Comparison of ENCODE assay signal across 9 cellular contexts in genomic region chr14:99930420-99931274, GRCh38.
DNase-seq lines count a peak whose midpoint lies in the region; ATAC-seq, FAIRE-seq and TF ChIP-seq lines count a peak whose summit lies in the region.
"Had no signal": no experiment of that assay in that cellular context is flagged by ENCODE, and none has a peak within 500 bp of the region (broad histone marks: within the 10 kb centered on the region; RNA-seq: fewer than 3 reads in every experiment).

No MANE protein-coding gene starts in this region.

- peak; percentile 94 for ATAC-seq in GM18499 (IDR thresholded peaks at IDR 0.05; ENCODE audit: insufficient read depth, unreplicated experiment)
- ATAC-seq in GM19397 (IDR thresholded peaks at IDR 0.05; ENCODE audit: unreplicated experiment), result peak; percentile 89
- peak; percentile 81 for ATAC-seq in HG03097 (IDR thresholded peaks at IDR 0.05; ENCODE audit: low FRiP score, unreplicated experiment)

- no peak overlapping the region for H3K4me3 Mint-ChIP-seq in activated naive CD8-positive, alpha-beta T cell treated with anti-CD3 and anti-CD28 coated beads for 36 hours
- H3K4me3 Mint-ChIP-seq: naive B cell had no signal

- H3K27me3 ChIP-seq in breast epithelium, result no peaks in the 10 kb centered on the region

- H3K4me1 Mint-ChIP-seq in activated naive CD8-positive, alpha-beta T cell treated with anti-CD3 and anti-CD28 coated beads for 36 hours, result peaks cover 3% of the 10 kb centered on the region
- H3K4me1 Mint-ChIP-seq: naive B cell had no signal

- DNase-seq in activated naive CD8-positive, alpha-beta T cell treated with anti-CD3 and anti-CD28 coated beads for 36 hours, result peak; percentile 38
- DNase-seq in H54 (ENCODE audit: insufficient read length, low spot score) (no peak), SIG-M5 (lab: John Stamatoyannopoulos, UW) (no peak), D341Med (ENCODE audit: low spot score) (no peak), breast epithelium (ENCODE audit: low spot score in 2 of 2) (no peak)
- DNase-seq: naive B cell had no signal

- no peak for TF ChIP-seq CTCF in breast epithelium (IDR thresholded peaks at IDR 0.05)

- no peaks in the 10 kb centered on the region for H3K36me3 Mint-ChIP-seq in activated naive CD8-positive, alpha-beta T cell treated with anti-CD3 and anti-CD28 coated beads for 36 hours
- H3K36me3 Mint-ChIP-seq: naive B cell had no signal

- H3K9me3 ChIP-seq in breast epithelium, result no peaks in the 10 kb centered on the region

- no peaks in the 10 kb centered on the region for H3K36me3 ChIP-seq in breast epithelium

- no peak overlapping the region for H3K27ac ChIP-seq in breast epithelium

- intact Hi-C loops in breast epithelium (cut with DNase I; ENCODE audit: low total_unique reads), result no loop called here

- H3K27me3 Mint-ChIP-seq in activated naive CD8-positive, alpha-beta T cell treated with anti-CD3 and anti-CD28 coated beads for 36 hours, result peaks cover 8% of the 10 kb centered on the region

- no peak overlapping the region for H3K4me3 ChIP-seq in breast epithelium

- H3K4me1 ChIP-seq in breast epithelium, result no peaks in the 10 kb centered on the region

- no peaks in the 10 kb centered on the region for H3K9me3 Mint-ChIP-seq in activated naive CD8-positive, alpha-beta T cell treated with anti-CD3 and anti-CD28 coated beads for 36 hours

- no peak for TF ChIP-seq POLR2A in H54 (IDR thresholded peaks at IDR 0.05; ENCODE audit: low read depth, low read length)
- no peak for TF ChIP-seq POLR2A in breast epithelium (IDR thresholded peaks at IDR 0.05)

- H3K27ac Mint-ChIP-seq in activated naive CD8-positive, alpha-beta T cell treated with anti-CD3 and anti-CD28 coated beads for 36 hours, result no peak overlapping the region
- H3K27ac Mint-ChIP-seq: naive B cell had no signal

- FAIRE-seq in H54 (lab: Jason Lieb, UNC), result no peak
